8 cellular contexts compared by ENCODE assay signal in the genomic region with DNA sequence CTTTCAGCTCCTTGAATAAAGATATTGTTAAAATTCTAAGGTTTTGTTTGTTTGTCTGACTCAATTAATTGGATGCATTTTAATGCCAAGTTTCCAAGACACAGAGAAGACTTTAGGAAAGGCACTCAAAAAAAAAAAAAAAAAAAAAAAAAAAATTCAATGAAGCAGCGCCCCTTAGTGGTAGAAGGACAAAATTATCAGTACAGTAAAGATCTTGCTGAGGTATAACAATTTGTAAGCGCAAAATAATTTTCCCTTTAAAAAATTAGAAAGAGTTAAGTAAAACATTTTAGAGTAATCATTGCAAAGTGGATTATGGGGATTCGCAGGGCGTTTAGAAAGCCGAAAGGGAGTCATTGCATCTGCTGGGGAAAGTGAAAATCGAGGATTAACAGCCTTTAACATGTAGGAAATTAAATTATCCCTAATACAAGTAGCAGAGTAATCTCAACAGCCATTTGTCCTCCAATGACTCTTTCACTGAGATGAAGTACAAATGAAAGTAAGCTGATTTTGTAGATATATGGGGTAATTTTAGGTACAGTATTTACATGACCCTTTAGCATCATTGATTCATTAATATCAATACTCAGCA. TPM values are rescaled to one million over a fixed set of nuclear protein-coding genes. Genes with fewer than 3 reads are reported as not detected.
A peak's percentile ranks its signal among the peaks of the same experiment; 100 is the strongest.
DNase-seq lines count a peak whose midpoint lies in the region; ATAC-seq and TF ChIP-seq lines count a peak whose summit lies in the region.

No MANE protein-coding gene starts in this region.

- no peak overlapping the region for H3K4me3 ChIP-seq in CD8-positive, alpha-beta T cell (ENCODE audit: low read depth, low read length)
- H3K4me3 ChIP-seq in SU-DHL-6 (ENCODE audit: insufficient read depth, low read length, poor library complexity, severe bottlenecking) (no peak overlapping the region), thyroid gland (replicated peaks in 1 of 3) (no peak overlapping the region)

- H3K4me2 ChIP-seq in SU-DHL-6 (ENCODE audit: low read depth, low read length, poor library complexity, severe bottlenecking) = no peak overlapping the region

- no peaks in the 10 kb centered on the region for H4K20me1 ChIP-seq in SU-DHL-6 (ENCODE audit: low read depth, low read length)

- peak; percentile 96 for TF ChIP-seq CTCF in CD8-positive, alpha-beta T cell (IDR thresholded peaks at IDR 0.05)
- TF ChIP-seq CTCF in SU-DHL-6 (IDR thresholded peaks at IDR 0.05; ENCODE audit: insufficient read depth, low read length, poor library complexity, severe bottlenecking) = peak; percentile 71
- TF ChIP-seq CTCF in thyroid gland (IDR thresholded peaks at IDR 0.05) = peak in 5 of 6 experiments; percentile 12 to 84 (median 56)

- no peaks in the 10 kb centered on the region for H3K9me3 Mint-ChIP-seq in CD8-positive, alpha-beta T cell

- peak; percentile 44 for ATAC-seq in CD8-positive, alpha-beta T cell
- ATAC-seq in HG03378 (IDR thresholded peaks at IDR 0.05; ENCODE audit: unreplicated experiment) (no peak), HG02970 (IDR thresholded peaks at IDR 0.05; ENCODE audit: low FRiP score, unreplicated experiment) (no peak), GM21367 (IDR thresholded peaks at IDR 0.05; ENCODE audit: unreplicated experiment) (no peak)

- H2AFZ ChIP-seq in SU-DHL-6 (ENCODE audit: low read depth, low read length, severe bottlenecking) = no peak overlapping the region

- no peaks in the 10 kb centered on the region for H3K27me3 ChIP-seq in CD8-positive, alpha-beta T cell (ENCODE audit: insufficient read depth, low read length)
- no peaks in the 10 kb centered on the region for H3K27me3 ChIP-seq in SU-DHL-6 (ENCODE audit: low read length)
- H3K27me3 ChIP-seq in thyroid gland = no peaks in the 10 kb centered on the region

- no peak overlapping the region for H3K9ac ChIP-seq in SU-DHL-6 (ENCODE audit: low read length)

- intact Hi-C loops in CD8-positive, alpha-beta T cell (cut with DNase I, micrococcal nuclease) = loop anchor here (2.0 to 5.0 kb wide), 3 partner anchors 35 to 690 kb away; a partner anchor contains a TSS
- intact Hi-C loops in thyroid gland (cut with DNase I) = loop anchor here (10.0 kb wide), 1 partner anchor 303 kb away; no protein-coding TSS in a partner anchor

- H3K4me1 Mint-ChIP-seq in CD8-positive, alpha-beta T cell (ENCODE audit: low read depth) = peaks cover 23% of the 10 kb centered on the region

- H3K27ac Mint-ChIP-seq in CD8-positive, alpha-beta T cell = no peak overlapping the region

- no peaks in the 10 kb centered on the region for H3K36me3 Mint-ChIP-seq in CD8-positive, alpha-beta T cell

- H3K9me3 ChIP-seq in CD8-positive, alpha-beta T cell (ENCODE audit: low read length) = no peaks in the 10 kb centered on the region
- no peaks in the 10 kb centered on the region for H3K9me3 ChIP-seq in SU-DHL-6 (ENCODE audit: insufficient read depth, low read length)
- no peaks in the 10 kb centered on the region for H3K9me3 ChIP-seq in thyroid gland

- H3K79me2 ChIP-seq in SU-DHL-6 (ENCODE audit: insufficient read depth, low read length) = no peaks in the 10 kb centered on the region

- no peak for DNase-seq in CD8-positive, alpha-beta T cell
- DNase-seq in HT1080 (ENCODE audit: low read depth) (peak; percentile 50), glomerular visceral epithelial cell (ENCODE audit: extremely low spot score) (peak; percentile 42), thyroid gland (no peak)

- no peak overlapping the region for H3K4me3 Mint-ChIP-seq in CD8-positive, alpha-beta T cell

- no peak overlapping the region for H3K27ac ChIP-seq in CD8-positive, alpha-beta T cell (ENCODE audit: low read depth, low read length)
- H3K27ac ChIP-seq in SU-DHL-6 (ENCODE audit: low read depth, low read length) (no peak overlapping the region), thyroid gland (no peak overlapping the region)

- no peaks in the 10 kb centered on the region; the same call in 1 of the 2 replicates for H3F3A ChIP-seq in SU-DHL-6 (ENCODE audit: insufficient read depth)

- CTCF ChIA-PET in CD8-positive, alpha-beta T cell (lab: Charles Lee) = interaction anchor here (0.6 to 2.4 kb wide), 13 partner anchors 9 to 1820 kb away, joined by 3 to 8 read pairs (median 3); no protein-coding TSS in a partner anchor

- peaks cover 19% of the 10 kb centered on the region for H3K4me1 ChIP-seq in CD8-positive, alpha-beta T cell (ENCODE audit: insufficient read depth, low read length)
- H3K4me1 ChIP-seq in thyroid gland = peaks cover 6 to 9% of the 10 kb centered on the region in 2 donors

- H3K9me2 ChIP-seq in SU-DHL-6 (replicated peaks; ENCODE audit: insufficient read depth, low read length) = no peaks in the 10 kb centered on the region

- H3K27me3 Mint-ChIP-seq in CD8-positive, alpha-beta T cell (ENCODE audit: low read depth) = no peaks in the 10 kb centered on the region

- no peak for TF ChIP-seq POLR2A in thyroid gland (IDR thresholded peaks at IDR 0.05)

- POLR2A ChIA-PET in CD8-positive, alpha-beta T cell (lab: Charles Lee) = no interaction called here

- H3K36me3 ChIP-seq in CD8-positive, alpha-beta T cell (ENCODE audit: insufficient read depth, low read length) = no peaks in the 10 kb centered on the region
- no peaks in the 10 kb centered on the region for H3K36me3 ChIP-seq in SU-DHL-6 (ENCODE audit: low read length)
- no peaks in the 10 kb centered on the region for H3K36me3 ChIP-seq in thyroid gland

- WGBS in thyroid gland, 2 donors = 15 to 19% methylated on average over 6 of the region's 6 CpGs

RNA-seq across cellular contexts. Expression of a gene that starts 5.8 kb away (rescaled TPM):
- total RNA-seq in CD8-positive, alpha-beta T cell = 10 to 100 TPM; 16.6 to 18.8 TPM
- total RNA-seq in HT1080 (2014; rRNA removed; shearing (Covaris generic)) = 21.1 and 21.3 TPM in 2 replicates
- polyA plus RNA-seq in HT1080 (2015; cell fraction: cytosol; rRNA removed) = 12.4 and 16.5 TPM in 2 replicates
- 21.8 and 28.0 TPM in 2 replicates for polyA plus RNA-seq in HT1080 (2015; cell fraction: nucleus; rRNA removed)
- 10 to 100 TPM; 20.8 to 49.8 (median 37.8) TPM for total RNA-seq in thyroid gland

RNA-seq across cellular contexts. Expression of a gene that starts 34.0 kb away (rescaled TPM):
- not detected for total RNA-seq in CD8-positive, alpha-beta T cell
- total RNA-seq in HT1080 (2014; rRNA removed; shearing (Covaris generic)) = 0.07 and 0.11 TPM in 2 replicates
- polyA plus RNA-seq in HT1080 (2015; cell fraction: cytosol; rRNA removed) = 0.07 and 0.24 TPM in 2 replicates
- 0.15 TPM in 1 of 2 replicates, not detected in the other for polyA plus RNA-seq in HT1080 (2015; cell fraction: nucleus; rRNA removed)
- under 1 TPM in 1 of 4 donors, not detected in 3; 0.20 TPM for total RNA-seq in thyroid gland

Comparison
In these comparisons a context has a peak if more than half of its experiments do, and no peak if none do; other contexts are left out.
1. DNase-seq: peak in HT1080 (single experiment) and glomerular visceral epithelial cell (single experiment); none in CD8-positive, alpha-beta T cell (0 of 7) and thyroid gland (0 of 2).
2. Peak in every context shown above with its lines, with median percentiles within 50 percentile points of each other: CTCF ChIP-seq.